Comparison of ENCODE assay signal across 8 cellular contexts in the genomic region with DNA sequence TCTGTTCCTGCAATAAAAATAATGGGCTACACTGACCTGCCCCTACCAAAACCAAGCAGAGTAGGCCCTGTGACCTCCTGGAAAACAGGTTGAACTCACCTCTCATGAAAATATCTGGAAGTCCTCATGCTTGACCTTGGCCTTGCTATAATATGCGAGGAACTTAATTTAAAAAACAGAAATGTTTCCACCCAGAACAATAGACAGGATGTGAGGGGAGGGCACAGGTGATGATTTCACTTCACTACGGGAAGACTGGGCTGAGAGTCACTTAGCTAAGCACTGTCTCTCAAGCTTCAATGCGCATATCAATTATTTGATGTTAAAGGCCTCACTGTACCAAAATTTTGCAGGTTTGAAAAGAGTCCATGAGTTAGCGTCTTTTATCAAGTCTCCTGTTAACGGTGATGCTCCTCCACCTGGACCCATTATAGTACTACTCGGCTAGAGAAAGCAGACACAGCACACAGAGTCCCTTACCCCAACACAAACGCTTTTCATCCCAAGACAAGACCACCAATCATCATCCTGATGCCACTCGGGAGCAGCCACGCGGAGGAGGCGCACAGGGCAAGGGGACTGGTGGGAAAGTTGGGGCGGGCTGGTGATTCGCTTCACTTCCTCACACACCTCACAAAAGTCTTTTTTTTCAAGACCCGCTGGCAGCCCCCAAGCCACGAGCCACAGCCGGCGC. TPM values are rescaled to one million over a fixed set of nuclear protein-coding genes. Genes with fewer than 3 reads are reported as not detected.
DNase-seq lines count a peak whose midpoint lies in the region; ATAC-seq and TF ChIP-seq lines count a peak whose summit lies in the region.

No MANE protein-coding gene starts in this region.

- peak overlapping the region; percentile 80 for H3K4me3 ChIP-seq in iPS-18a (ENCODE audit: low read length)
- H3K4me3 ChIP-seq in smooth muscle cell, result peak overlapping the region; percentile 78

- H3K4me3 Mint-ChIP-seq in activated naive CD8-positive, alpha-beta T cell treated with anti-CD3 and anti-CD28 coated beads, Interleukin-2, amount 50 U/mL, for 24 hours, result peak overlapping the region; percentile 99

- ATAC-seq in activated naive CD8-positive, alpha-beta T cell treated with anti-CD3 and anti-CD28 coated beads, Interleukin-2, amount 50 U/mL, for 24 hours, result no peak
- ATAC-seq in GM18498 (IDR thresholded peaks at IDR 0.05; ENCODE audit: unreplicated experiment), result no peak
- ATAC-seq in HG03045 (IDR thresholded peaks at IDR 0.05; ENCODE audit: unreplicated experiment), result no peak

- peaks cover 49% of the 10 kb centered on the region for H3K9me3 Mint-ChIP-seq in activated naive CD8-positive, alpha-beta T cell treated with anti-CD3 and anti-CD28 coated beads, Interleukin-2, amount 50 U/mL, for 24 hours

- H3K4me1 Mint-ChIP-seq in activated naive CD8-positive, alpha-beta T cell treated with anti-CD3 and anti-CD28 coated beads, Interleukin-2, amount 50 U/mL, for 24 hours, result peaks cover 36% of the 10 kb centered on the region

- no peaks in the 10 kb centered on the region for H3F3A ChIP-seq in smooth muscle cell (ENCODE audit: low read depth)

- H3K27ac Mint-ChIP-seq in activated naive CD8-positive, alpha-beta T cell treated with anti-CD3 and anti-CD28 coated beads, Interleukin-2, amount 50 U/mL, for 24 hours, result peak overlapping the region; percentile 99

- H3K27me3 ChIP-seq in iPS-18a (ENCODE audit: control insufficient read depth, insufficient read depth, low read length) (no peaks in the 10 kb centered on the region), smooth muscle cell (ENCODE audit: low read depth) (no peaks in the 10 kb centered on the region)

- peak overlapping the region; percentile 87 for H3K4me2 ChIP-seq in smooth muscle cell

- H3K9ac ChIP-seq in ES-I3 (ENCODE audit: low read depth, low read length) (peak overlapping the region; percentile 75), iPS-18a (ENCODE audit: low read length) (peak overlapping the region; percentile 98), smooth muscle cell (ENCODE audit: low read depth) (peak overlapping the region; percentile 96)

- 4% methylated on average over 17 of the region's 17 CpGs for WGBS in smooth muscle cell (ENCODE audit: low lambda C conversion rate)

- no peak overlapping the region for H2AFZ ChIP-seq in smooth muscle cell (ENCODE audit: low read depth)

- no peaks in the 10 kb centered on the region for H4K20me1 ChIP-seq in smooth muscle cell (ENCODE audit: low read depth)

- H3K36me3 ChIP-seq in ES-I3 (ENCODE audit: insufficient read depth, low read length), result peaks cover 20% of the 10 kb centered on the region
- peaks cover 36% of the 10 kb centered on the region for H3K36me3 ChIP-seq in iPS-18a (ENCODE audit: control insufficient read depth, low read depth, low read length)
- H3K36me3 ChIP-seq in smooth muscle cell (ENCODE audit: low read depth), result peaks cover 44% of the 10 kb centered on the region

- H3K79me2 ChIP-seq in smooth muscle cell (ENCODE audit: low read depth), result peaks cover 52% of the 10 kb centered on the region

- H3K4me1 ChIP-seq in ES-I3 (ENCODE audit: insufficient read depth, low read length), result no peaks in the 10 kb centered on the region
- no peaks in the 10 kb centered on the region for H3K4me1 ChIP-seq in iPS-18a (ENCODE audit: control insufficient read depth, low read depth, low read length)
- no peaks in the 10 kb centered on the region for H3K4me1 ChIP-seq in smooth muscle cell (ENCODE audit: low read depth)

- peak overlapping the region; percentile 98 for H3K27ac ChIP-seq in iPS-18a (ENCODE audit: low read length)
- peak overlapping the region; percentile 84 for H3K27ac ChIP-seq in smooth muscle cell (ENCODE audit: low read depth)

- no peaks in the 10 kb centered on the region for H3K27me3 Mint-ChIP-seq in activated naive CD8-positive, alpha-beta T cell treated with anti-CD3 and anti-CD28 coated beads, Interleukin-2, amount 50 U/mL, for 24 hours

- H3K36me3 Mint-ChIP-seq in activated naive CD8-positive, alpha-beta T cell treated with anti-CD3 and anti-CD28 coated beads, Interleukin-2, amount 50 U/mL, for 24 hours (ENCODE audit: low read depth), result peaks cover 82% of the 10 kb centered on the region

- DNase-seq in HT1080 (ENCODE audit: low read depth), result peak; percentile 21
- no peak for DNase-seq in activated naive CD8-positive, alpha-beta T cell treated with anti-CD3 and anti-CD28 coated beads, Interleukin-2, amount 50 U/mL, for 24 hours
- DNase-seq in smooth muscle cell (lab: John Stamatoyannopoulos, UW; ENCODE audit: unreplicated experiment), result no peak
- DNase-seq in stimulated activated CD4-positive, alpha-beta T cell treated with anti-CD3 and anti-CD28 coated beads, Interleukin-4, amount 100 ng/mL, for 1 hour, result no peak

- no peak for TF ChIP-seq CTCF in smooth muscle cell (IDR thresholded peaks at IDR 0.05; ENCODE audit: borderline replicate concordance, insufficient read depth, poor library complexity, severe bottlenecking)

- H3K9me3 ChIP-seq in ES-I3 (ENCODE audit: control insufficient read depth, insufficient read depth, low read length), result peaks cover 15% of the 10 kb centered on the region
- peaks cover 4% of the 10 kb centered on the region for H3K9me3 ChIP-seq in iPS-18a (ENCODE audit: control insufficient read depth, low read depth, low read length)
- peaks cover 32% of the 10 kb centered on the region for H3K9me3 ChIP-seq in smooth muscle cell (replicated peaks; ENCODE audit: low read depth)

RNA-seq across cellular contexts. Expression of gene ZNF721, which starts 25.9 kb away (rescaled TPM):
- total RNA-seq in HT1080 (2014; rRNA removed; shearing (Covaris generic)), result 23.0 and 25.7 TPM in 2 replicates
- polyA plus RNA-seq in HT1080 (2015; cell fraction: cytosol; rRNA removed), result 11.6 and 14.5 TPM in 2 replicates
- 23.0 and 26.9 TPM in 2 replicates for polyA plus RNA-seq in HT1080 (2015; cell fraction: nucleus; rRNA removed)
- 21.8 and 37.1 TPM in 2 replicates for total RNA-seq in smooth muscle cell
- 14.9 and 25.5 TPM in 2 replicates for polyA plus RNA-seq in smooth muscle cell

RNA-seq across cellular contexts. Expression of gene PIGG, which starts 26.0 kb away (rescaled TPM):
- 44.2 and 45.0 TPM in 2 replicates for total RNA-seq in HT1080 (2014; rRNA removed; shearing (Covaris generic))
- 24.3 and 27.4 TPM in 2 replicates for polyA plus RNA-seq in HT1080 (2015; cell fraction: cytosol; rRNA removed)
- polyA plus RNA-seq in HT1080 (2015; cell fraction: nucleus; rRNA removed), result 138 and 144 TPM in 2 replicates
- total RNA-seq in smooth muscle cell, result 28.7 and 44.3 TPM in 2 replicates
- polyA plus RNA-seq in smooth muscle cell, result 42.1 and 53.4 TPM in 2 replicates
